8 cellular contexts compared by ENCODE assay signal in genomic region chr17:8185580-8186445, GRCh38. TPM values are rescaled to one million over a fixed set of nuclear protein-coding genes. Genes with fewer than 3 reads are reported as not detected.
DNase-seq lines count a peak whose midpoint lies in the region; ATAC-seq and TF ChIP-seq lines count a peak whose summit lies in the region.

No MANE protein-coding gene starts in this region.

- no peak for TF ChIP-seq CTCF in ovary (IDR thresholded peaks at IDR 0.05)

- H3K36me3 ChIP-seq in SK-N-MC (ENCODE audit: insufficient read depth, low read length) = no peaks in the 10 kb centered on the region
- H3K36me3 ChIP-seq in ovary = no peaks in the 10 kb centered on the region
- no peaks in the 10 kb centered on the region for H3K36me3 ChIP-seq in thymus (ENCODE audit: control insufficient read depth, insufficient read depth)

- H3K4me1 Mint-ChIP-seq in activated naive CD4-positive, alpha-beta T cell treated with anti-CD3 and anti-CD28 coated beads, Interleukin-2, amount 10 ng/mL, durations not matched to agents 7 days and 5 days = peaks cover 21% of the 10 kb centered on the region

- H3K27me3 Mint-ChIP-seq in activated naive CD4-positive, alpha-beta T cell treated with anti-CD3 and anti-CD28 coated beads, Interleukin-2, amount 10 ng/mL, durations not matched to agents 7 days and 5 days = peaks cover 29% of the 10 kb centered on the region

- H3K27ac ChIP-seq in SK-N-MC (peak overlapping the region; percentile 98), ovary (peak overlapping the region; percentile 84 to 91), thymus (ENCODE audit: low read depth) (peak overlapping the region; percentile 89)

- H3K9me3 Mint-ChIP-seq in activated naive CD4-positive, alpha-beta T cell treated with anti-CD3 and anti-CD28 coated beads, Interleukin-2, amount 10 ng/mL, durations not matched to agents 7 days and 5 days = no peaks in the 10 kb centered on the region

- TF ChIP-seq EP300 in ovary (IDR thresholded peaks at IDR 0.05) = no peak

- TF ChIP-seq POLR2A in ovary (IDR thresholded peaks at IDR 0.05) = peak; percentile 32

- peak overlapping the region; percentile 73 for H3K9ac ChIP-seq in SK-N-MC (ENCODE audit: insufficient read length)

- DNase-seq in GM03348 (ENCODE audit: low spot score) (peak; percentile 72), KBM-7 (peak; percentile 91), SK-N-MC (ENCODE audit: low read depth, low spot score) (no peak), Right ventricle myocardium inferior (ENCODE audit: missing footprints) (peak; percentile 90), ovary (peak; percentile 86 to 94 (median 92)), GM19240 (ENCODE audit: insufficient read length, low spot score) (no peak)
- peak; percentile 88 for DNase-seq in activated naive CD4-positive, alpha-beta T cell treated with anti-CD3 and anti-CD28 coated beads, Interleukin-2, amount 10 ng/mL, durations not matched to agents 7 days and 5 days

- in situ Hi-C loops in KBM-7 (cut with MboI; ENCODE audit: low pct_unique_long_range_greater_than_20kb, low sequenced_read_pairs) = no loop called here

- peak; percentile 39 for ATAC-seq in Right ventricle myocardium inferior

- H3K4me1 ChIP-seq in ovary (ENCODE audit: insufficient read depth) = peaks cover 16% of the 10 kb centered on the region
- peaks cover 29% of the 10 kb centered on the region for H3K4me1 ChIP-seq in thymus (ENCODE audit: control insufficient read depth, insufficient read depth, low read length)

- intact Hi-C loops in Right ventricle myocardium inferior (cut with DNase I) (loop anchor here (1.0 to 5.0 kb wide), 5 partner anchors 21 to 111 kb away; partner anchors contain the start of genes CTC1 and SLC25A35), ovary (cut with DNase I) (loop anchor here (2.0 to 10.0 kb wide), 6 partner anchors 36 to 1171 kb away; partner anchors contain the start of genes ALOXE3 (in 2 of the 4), HES7 (in 1 of the 4) and RNASEK (in 1 of the 4))

- H3K9me3 ChIP-seq in SK-N-MC (ENCODE audit: low read depth, low read length) (no peaks in the 10 kb centered on the region), ovary (no peaks in the 10 kb centered on the region), thymus (ENCODE audit: control insufficient read depth) (no peaks in the 10 kb centered on the region)

- H3K27ac Mint-ChIP-seq in activated naive CD4-positive, alpha-beta T cell treated with anti-CD3 and anti-CD28 coated beads, Interleukin-2, amount 10 ng/mL, durations not matched to agents 7 days and 5 days = no peak overlapping the region

- H3K4me3 Mint-ChIP-seq in activated naive CD4-positive, alpha-beta T cell treated with anti-CD3 and anti-CD28 coated beads, Interleukin-2, amount 10 ng/mL, durations not matched to agents 7 days and 5 days = no peak overlapping the region

- WGBS in ovary, 3 donors = 0 to 1% (median 1%) methylated on average over 41 to 44 of the region's 44 CpGs
- under 1% methylated on average over 44 of the region's 44 CpGs for WGBS in thymus

- CTCF ChIA-PET in activated naive CD4-positive, alpha-beta T cell treated with anti-CD3 and anti-CD28 coated beads, Interleukin-2, amount 10 ng/mL, durations not matched to agents 7 days and 5 days (lab: Charles Lee) = interaction anchor here (0.7 to 1.2 kb wide), 2 partner anchors 63 to 67 kb away, joined by 3 read pairs; partner anchors contain the start of genes CTC1 and PFAS

- no peaks in the 10 kb centered on the region for H3K36me3 Mint-ChIP-seq in activated naive CD4-positive, alpha-beta T cell treated with anti-CD3 and anti-CD28 coated beads, Interleukin-2, amount 10 ng/mL, durations not matched to agents 7 days and 5 days

- H3K4me3 ChIP-seq in SK-N-MC (peak overlapping the region; percentile 84), ovary (peak overlapping the region; percentile 80), thymus (ENCODE audit: low read length) (peak overlapping the region; percentile 52)

- no peaks in the 10 kb centered on the region for H3K27me3 ChIP-seq in ovary
- H3K27me3 ChIP-seq in thymus (ENCODE audit: control insufficient read depth, insufficient read depth) = no peaks in the 10 kb centered on the region

RNA-seq across cellular contexts. Expression of gene BORCS6, which starts 4.2 kb away (rescaled TPM):
- total RNA-seq in Right ventricle myocardium inferior (9.2 TPM), ovary (1 to 10 TPM; 5.5 to 7.2 (median 6.7) TPM)
- polyA plus RNA-seq in ovary (1 to 10 TPM; 1.3 to 7.2 TPM), thymus (11.4 TPM)

RNA-seq across cellular contexts. Expression of gene TMEM107, which starts 9.6 kb away (rescaled TPM):
- total RNA-seq in Right ventricle myocardium inferior = 6.7 TPM
- 10 to 100 TPM in 5 of 7 donors, 1 to 10 TPM in 2; 7.5 to 57.6 (median 16.1) TPM for total RNA-seq in ovary
- 10 to 100 TPM in 1 of 2 donors, 1 to 10 TPM in 1; 8.2 to 10.3 TPM for polyA plus RNA-seq in ovary
- polyA plus RNA-seq in thymus = 21.3 TPM

RNA-seq across cellular contexts. Expression of gene VAMP2, which starts 23.1 kb away (rescaled TPM):
- total RNA-seq in Right ventricle myocardium inferior = 56.6 TPM
- total RNA-seq in ovary = 100 to 1,000 TPM in 4 of 7 donors, 10 to 100 TPM in 3; 35.5 to 147 (median 118) TPM
- 100 to 1,000 TPM in 1 of 2 donors, 10 to 100 TPM in 1; 99.2 to 233 TPM for polyA plus RNA-seq in ovary
- polyA plus RNA-seq in thymus = 73.9 TPM

RNA-seq across cellular contexts. Expression of gene AURKB, which starts 24.6 kb away (rescaled TPM):
- total RNA-seq in Right ventricle myocardium inferior = 1.2 TPM
- total RNA-seq in ovary = 1 to 10 TPM in 2 of 7 donors, under 1 TPM in 2, not detected in 3; 0.80 to 1.7 (median 1.1) TPM
- polyA plus RNA-seq in ovary = 1 to 10 TPM in 1 of 2 donors, under 1 TPM in 1; 0.68 to 1.5 TPM
- 11.3 TPM for polyA plus RNA-seq in thymus

RNA-seq across cellular contexts. Expression of gene PER1, which starts 33.6 kb away (rescaled TPM):
- total RNA-seq in Right ventricle myocardium inferior = 124 TPM
- total RNA-seq in ovary = 100 to 1,000 TPM in 6 of 7 donors, 10 to 100 TPM in 1; 74.9 to 394 (median 165) TPM
- 100 to 1,000 TPM in 1 of 2 donors, 10 to 100 TPM in 1; 12.8 to 164 TPM for polyA plus RNA-seq in ovary
- polyA plus RNA-seq in thymus = 71.9 TPM

Comparison
In these comparisons a context has a peak if more than half of its experiments do, and no peak if none do; other contexts are left out.
1. DNase-seq: peak in GM03348 (single experiment), KBM-7 (single experiment), activated naive CD4-positive, alpha-beta T cell treated with anti-CD3 and anti-CD28 coated beads, Interleukin-2, amount 10 ng/mL, durations not matched to agents 7 days and 5 days (single experiment), Right ventricle myocardium inferior (single experiment) and ovary (5 of 5); none in SK-N-MC (single experiment) and GM19240 (single experiment).
2. Peak in every context shown above with its lines, with median percentiles within 50 percentile points of each other: H3K27ac ChIP-seq and H3K4me3 ChIP-seq.